ENCODE assay signal across 14 cellular contexts in genomic region chr19:2173841-2174577, GRCh38. TPM values are rescaled to one million over a fixed set of nuclear protein-coding genes. Genes with fewer than 3 reads are reported as not detected.
A peak's percentile ranks its signal among the peaks of the same experiment; 100 is the strongest.
DNase-seq lines count a peak whose midpoint lies in the region; ATAC-seq and TF ChIP-seq lines count a peak whose summit lies in the region.
"Had no signal": no experiment of that assay in that cellular context is flagged by ENCODE, and none has a peak within 500 bp of the region (broad histone marks: within the 10 kb centered on the region; RNA-seq: fewer than 3 reads in every experiment).

No MANE protein-coding gene starts in this region.

- H3K36me3 Mint-ChIP-seq in natural killer cell (no peaks in the 10 kb centered on the region), brain (peaks cover 19% of the 10 kb centered on the region)
- H3K36me3 Mint-ChIP-seq in natural killer cell treated with Interleukin-12 subunit alpha and Interleukin-12 subunit beta and Interleukin-15 and Interleukin-18, amount 100 ng/mL, for 72 hours = no peaks in the 10 kb centered on the region

- H3K4me1 ChIP-seq in mesodermal cell (ENCODE audit: control insufficient read depth, insufficient read depth, low read length, poor library complexity, severe bottlenecking) (peaks cover 43% of the 10 kb centered on the region), uterus (peaks cover 0 to 7% of the 10 kb centered on the region in 2 donors)

- H3K27ac Mint-ChIP-seq in natural killer cell (peak overlapping the region; percentile 57 to 62), brain (peak overlapping the region in 3 of 5 experiments; percentile 17 to 83 (median 67))
- H3K27ac Mint-ChIP-seq in natural killer cell treated with Interleukin-12 subunit alpha and Interleukin-12 subunit beta and Interleukin-15 and Interleukin-18, amount 100 ng/mL, for 72 hours = peak overlapping the region in 1 of 2 donors; percentile 43

- no peak for ATAC-seq in natural killer cell
- ATAC-seq in natural killer cell treated with Interleukin-12 subunit alpha and Interleukin-12 subunit beta and Interleukin-15 and Interleukin-18, amount 100 ng/mL, for 72 hours = no peak
- ATAC-seq in GM21786 (IDR thresholded peaks at IDR 0.05; ENCODE audit: unreplicated experiment) = no peak
- ATAC-seq in GM21619 (IDR thresholded peaks at IDR 0.05; ENCODE audit: unreplicated experiment) = no peak
- ATAC-seq: upper lobe of right lung had no signal

- H3K4me3 ChIP-seq in mesodermal cell (ENCODE audit: extremely low read depth, insufficient read depth, low read length, poor library complexity, severe bottlenecking) = no peak overlapping the region
- H3K4me3 ChIP-seq in uterus = no peak overlapping the region
- H3K4me3 ChIP-seq: upper lobe of right lung had no signal

- H3K27me3 Mint-ChIP-seq in natural killer cell (ENCODE audit: low read depth in 2 of 2) (no peaks in the 10 kb centered on the region), brain (peaks cover 3% of the 10 kb centered on the region)
- H3K27me3 Mint-ChIP-seq in natural killer cell treated with Interleukin-12 subunit alpha and Interleukin-12 subunit beta and Interleukin-15 and Interleukin-18, amount 100 ng/mL, for 72 hours = no peaks in the 10 kb centered on the region
- H3K27me3 Mint-ChIP-seq: central memory CD8-positive, alpha-beta T cell had no signal

- H3K4me3 Mint-ChIP-seq in natural killer cell (no peak overlapping the region), brain (no peak overlapping the region)
- H3K4me3 Mint-ChIP-seq in natural killer cell treated with Interleukin-12 subunit alpha and Interleukin-12 subunit beta and Interleukin-15 and Interleukin-18, amount 100 ng/mL, for 72 hours = no peak overlapping the region
- H3K4me3 Mint-ChIP-seq: central memory CD8-positive, alpha-beta T cell had no signal

- 98% methylated on average over 11 to 12 of the region's 14 CpGs for WGBS in mesodermal cell (ENCODE audit: insufficient coverage in 2 of 2), 2 experiments

- peaks cover 16% of the 10 kb centered on the region for H3K36me3 ChIP-seq in mesodermal cell (ENCODE audit: control insufficient read depth, insufficient read depth, low read length)
- H3K36me3 ChIP-seq in uterus = no peaks in the 10 kb centered on the region
- H3K36me3 ChIP-seq: upper lobe of right lung had no signal

- H3K9me3 Mint-ChIP-seq in natural killer cell = no peaks in the 10 kb centered on the region
- H3K9me3 Mint-ChIP-seq in natural killer cell treated with Interleukin-12 subunit alpha and Interleukin-12 subunit beta and Interleukin-15 and Interleukin-18, amount 100 ng/mL, for 72 hours = no peaks in the 10 kb centered on the region
- peaks cover 0 to 5% (median 0%) of the 10 kb centered on the region in 5 experiments for H3K9me3 Mint-ChIP-seq in brain
- H3K9me3 Mint-ChIP-seq: central memory CD8-positive, alpha-beta T cell had no signal

- TF ChIP-seq POLR2A in uterus (IDR thresholded peaks at IDR 0.05) = no peak

- H3K4me1 Mint-ChIP-seq in natural killer cell (peaks cover 27 to 37% of the 10 kb centered on the region in 2 donors), brain (peaks cover 54% of the 10 kb centered on the region)
- peaks cover 39 to 49% of the 10 kb centered on the region in 2 donors for H3K4me1 Mint-ChIP-seq in natural killer cell treated with Interleukin-12 subunit alpha and Interleukin-12 subunit beta and Interleukin-15 and Interleukin-18, amount 100 ng/mL, for 72 hours (ENCODE audit: low read depth in 2 of 2)

- TF ChIP-seq CTCF in natural killer cell (IDR thresholded peaks at IDR 0.05) (no peak), brain (conservative IDR thresholded peaks at IDR 0.05) (no peak), uterus (IDR thresholded peaks at IDR 0.05) (no peak)

- intact Hi-C loops in natural killer cell (cut with micrococcal nuclease) (no loop called here), uterus (cut with DNase I; ENCODE audit: low total_unique reads) (no loop called here)

- H3K27me3 ChIP-seq in uterus = no peaks in the 10 kb centered on the region
- H3K27me3 ChIP-seq: upper lobe of right lung had no signal

- no peaks in the 10 kb centered on the region for H3K9me3 ChIP-seq in mesodermal cell (ENCODE audit: control insufficient read depth, low read length)
- no peaks in the 10 kb centered on the region for H3K9me3 ChIP-seq in uterus
- H3K9me3 ChIP-seq: upper lobe of right lung had no signal

- H3K27ac ChIP-seq in mesodermal cell (ENCODE audit: low read depth, low read length, severe bottlenecking) (peak overlapping the region; percentile 39), uterus (no peak overlapping the region)
- H3K27ac ChIP-seq: upper lobe of right lung had no signal

- DNase-seq in natural killer cell = no peak
- no peak for DNase-seq in natural killer cell treated with Interleukin-12 subunit alpha and Interleukin-12 subunit beta and Interleukin-15 and Interleukin-18, amount 100 ng/mL, for 72 hours (ENCODE audit: low spot score)
- DNase-seq in AG08396 (ENCODE audit: low spot score) = no peak
- DNase-seq in uterus = no peak
- DNase-seq: GDM1, NCI-H1092, NCI-H2171 treated with DMSO at 0.1 percent for 48 hours, SHP77 treated with DMSO at 0.1 percent for 48 hours, upper lobe of right lung had no signal

RNA-seq across cellular contexts. Expression of gene DOT1L, which starts 10.3 kb away (rescaled TPM):
- total RNA-seq in natural killer cell = 10 to 100 TPM; 42.5 to 62.1 (median 54.3) TPM
- 100 to 1,000 TPM; 108 to 190 TPM for total RNA-seq in natural killer cell treated with Interleukin-12 subunit alpha and Interleukin-12 subunit beta and Interleukin-15 and Interleukin-18, amount 100 ng/mL, for 72 hours
- polyA plus RNA-seq in brain (ENCODE audit: insufficient read depth, low read depth, low replicate concordance) = 23.7 TPM
- 29.1 TPM for polyA plus RNA-seq in mesodermal cell (2013, experiment 1 of 2)
- polyA plus RNA-seq in mesodermal cell (2013, experiment 2 of 2) = 23.9 TPM
- total RNA-seq in uterus = 10 to 100 TPM in 2 of 4 donors, 1 to 10 TPM in 2; 3.2 to 45.3 (median 10.0) TPM

RNA-seq across cellular contexts. Expression of gene AP3D1, which starts 22.6 kb away (rescaled TPM):
- total RNA-seq in natural killer cell (10 to 100 TPM; 74.6 to 93.1 (median 87.5) TPM), uterus (10 to 100 TPM; 33.8 to 97.5 (median 49.8) TPM)
- total RNA-seq in natural killer cell treated with Interleukin-12 subunit alpha and Interleukin-12 subunit beta and Interleukin-15 and Interleukin-18, amount 100 ng/mL, for 72 hours = 100 to 1,000 TPM; 126 to 191 TPM
- polyA plus RNA-seq in brain (ENCODE audit: insufficient read depth, low read depth, low replicate concordance) = 150 TPM
- 113 TPM for polyA plus RNA-seq in mesodermal cell (2013, experiment 1 of 2)
- 104 TPM for polyA plus RNA-seq in mesodermal cell (2013, experiment 2 of 2)
